In the genomic region with DNA sequence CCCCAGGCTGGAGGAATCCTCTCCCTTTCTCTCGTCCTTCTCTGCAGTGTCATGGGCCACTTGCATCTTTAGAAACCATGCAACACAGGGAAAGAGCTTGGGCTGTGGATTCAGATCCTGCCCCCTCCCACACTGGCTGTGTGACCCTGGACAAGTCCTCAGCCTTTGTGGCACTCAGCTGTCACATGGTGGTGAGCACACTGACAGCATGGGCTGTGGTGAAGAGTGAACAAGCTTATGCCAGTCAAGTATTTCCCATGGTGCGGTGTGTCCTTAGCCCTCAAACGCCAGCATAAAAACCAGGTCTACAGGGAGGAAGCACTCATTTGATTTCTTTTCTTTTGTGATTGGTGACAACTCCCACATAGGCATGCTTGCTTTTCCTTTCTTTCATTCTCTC, we compare ENCODE assay signal across 24 cellular contexts.
DNase-seq lines count a peak whose midpoint lies in the region; ATAC-seq and TF ChIP-seq lines count a peak whose summit lies in the region.
"Had no signal": no experiment of that assay in that cellular context is flagged by ENCODE, and none has a peak within 500 bp of the region (broad histone marks: within the 10 kb centered on the region; RNA-seq: fewer than 3 reads in every experiment).

No MANE protein-coding gene starts in this region.

- no peak overlapping the region for H2BK15ac ChIP-seq in neuronal stem cell (ENCODE audit: low read length)

- H3K4me3 Mint-ChIP-seq in T-helper 2 cell treated with Interferon-gamma antibody and Interleukin-4, amounts not matched to agents 5 μg/mL and 100 μg/mL, for 36 hours, result no peak overlapping the region
- H3K4me3 Mint-ChIP-seq in activated naive CD4-positive, alpha-beta T cell treated with anti-CD3 and anti-CD28 coated beads for 36 hours, result no peak overlapping the region
- H3K4me3 Mint-ChIP-seq: CD8-positive, alpha-beta memory T cell had no signal

- ATAC-seq in RWPE2 (ENCODE audit: low read depth), result no peak
- no peak for ATAC-seq in GM19467 (IDR thresholded peaks at IDR 0.05; ENCODE audit: unreplicated experiment)
- ATAC-seq: HCT116 had no signal

- intact Hi-C loops in activated naive CD4-positive, alpha-beta T cell treated with anti-CD3 and anti-CD28 coated beads for 36 hours (cut with micrococcal nuclease), result no loop called here

- H3K27me3 ChIP-seq in RWPE2 (ENCODE audit: insufficient read depth, poor library complexity, severe bottlenecking) (no peaks in the 10 kb centered on the region), neuronal stem cell (ENCODE audit: control insufficient read depth in 3 of 3, insufficient read depth in 3 of 3, low read depth in 1 of 3, low read length in 3 of 3) (no peaks in the 10 kb centered on the region)

- no peak overlapping the region for H4K91ac ChIP-seq in neuronal stem cell (ENCODE audit: low read depth, low read length, poor library complexity)

- no peak overlapping the region for H2AK5ac ChIP-seq in neuronal stem cell (ENCODE audit: low read depth, low read length)

- peaks cover 4% of the 10 kb centered on the region for H3K9me3 Mint-ChIP-seq in T-helper 2 cell treated with Interferon-gamma antibody and Interleukin-4, amounts not matched to agents 5 μg/mL and 100 μg/mL, for 36 hours
- no peaks in the 10 kb centered on the region for H3K9me3 Mint-ChIP-seq in activated naive CD4-positive, alpha-beta T cell treated with anti-CD3 and anti-CD28 coated beads for 36 hours

- DNase-seq in T-helper 2 cell treated with Interferon-gamma antibody and Interleukin-4, amounts not matched to agents 5 μg/mL and 100 μg/mL, for 36 hours (ENCODE audit: low spot score), result no peak
- DNase-seq in T-helper 2 cell (no peak), RWPE2 (ENCODE audit: low spot score) (peak; percentile 10), neuronal stem cell (ENCODE audit: low spot score) (no peak), NCI-H2196 (lab: John Stamatoyannopoulos, UW; ENCODE audit: unreplicated experiment) (no peak)
- peak; percentile 22 for DNase-seq in activated naive CD4-positive, alpha-beta T cell treated with anti-CD3 and anti-CD28 coated beads for 36 hours
- no peak for DNase-seq in activated naive CD4-positive, alpha-beta T cell treated with Interleukin-2 at 50 U/mL for 16 hours
- DNase-seq: ACHN, C1 segment of cervical spinal cord, Calu3, DMS153, GOT3, KBM-7, MM.1S, NCI-H1048, NCI-H1417 treated with DMSO at 0.1 percent for 48 hours, NCI-H187, NCI-H446 treated with DMSO at 0.1 percent for 48 hours, NCI-H526 treated with DMSO at 0.1 percent for 48 hours, SHP77 had no signal

- H3K9me3 ChIP-seq in RWPE2 (ENCODE audit: severe bottlenecking) (no peaks in the 10 kb centered on the region), neuronal stem cell (replicated peaks in 1 of 2; ENCODE audit: control insufficient read depth in 2 of 2, insufficient read depth in 1 of 2, low read depth in 1 of 2, low read length in 2 of 2) (peaks cover 0 to 2% of the 10 kb centered on the region in 2 donors)

- no peak overlapping the region for H2AFZ ChIP-seq in neuronal stem cell (ENCODE audit: low read length)

- WGBS in neuronal stem cell (ENCODE audit: extremely low coverage in 2 of 2, insufficient read length in 2 of 2, insufficient replicate concordance in 1 of 2), 2 donors, result no CpG with 5 or more reads among the region's 3 CpGs

- H3K4me3 ChIP-seq in RWPE2 (ENCODE audit: severe bottlenecking) (no peak overlapping the region), neuronal stem cell (ENCODE audit: low read length in 2 of 2) (no peak overlapping the region)

- H3K36me3 Mint-ChIP-seq in T-helper 2 cell treated with Interferon-gamma antibody and Interleukin-4, amounts not matched to agents 5 μg/mL and 100 μg/mL, for 36 hours (ENCODE audit: low read depth), result no peaks in the 10 kb centered on the region
- no peaks in the 10 kb centered on the region for H3K36me3 Mint-ChIP-seq in activated naive CD4-positive, alpha-beta T cell treated with anti-CD3 and anti-CD28 coated beads for 36 hours (ENCODE audit: low read depth)

- H3K27ac ChIP-seq in RWPE2 (ENCODE audit: poor library complexity, severe bottlenecking) (no peak overlapping the region), neuronal stem cell (replicated peaks; ENCODE audit: low read length) (no peak overlapping the region)
- H3K27ac ChIP-seq: 22Rv1 had no signal

- H3K14ac ChIP-seq in neuronal stem cell (ENCODE audit: low read length), result no peak overlapping the region

- no peaks in the 10 kb centered on the region for H3K36me3 ChIP-seq in RWPE2 (ENCODE audit: low read depth)
- no peaks in the 10 kb centered on the region for H3K36me3 ChIP-seq in neuronal stem cell (replicated peaks in 1 of 2; ENCODE audit: control insufficient read depth in 2 of 2, insufficient read depth in 2 of 2, low read length in 2 of 2)

- H2BK120ac ChIP-seq in neuronal stem cell (ENCODE audit: low read depth, low read length), result no peak overlapping the region

- TF ChIP-seq CTCF in RWPE2 (IDR thresholded peaks at IDR 0.05; ENCODE audit: poor library complexity, severe bottlenecking), result no peak

- H3K23ac ChIP-seq in neuronal stem cell (ENCODE audit: low read depth, low read length, poor library complexity), result no peak overlapping the region

- H2BK12ac ChIP-seq in neuronal stem cell (ENCODE audit: low read length), result no peak overlapping the region

- H2BK5ac ChIP-seq in neuronal stem cell (ENCODE audit: low read length), result no peak overlapping the region

- CTCF ChIA-PET in activated naive CD4-positive, alpha-beta T cell treated with anti-CD3 and anti-CD28 coated beads for 36 hours (lab: Charles Lee), result interaction anchor here (0.6 kb wide), 1 partner anchor 192 kb away, joined by 5 read pairs; no protein-coding TSS in a partner anchor

- H3K79me1 ChIP-seq in neuronal stem cell (ENCODE audit: low read depth, low read length), result no peaks in the 10 kb centered on the region

- no peak overlapping the region for H3K9ac ChIP-seq in neuronal stem cell (ENCODE audit: low read depth, low read length, poor library complexity)

- no peak overlapping the region for H3K4ac ChIP-seq in neuronal stem cell (ENCODE audit: low read length)

- H3K4me2 ChIP-seq in neuronal stem cell (ENCODE audit: insufficient read depth, low read length, poor library complexity, severe bottlenecking), result no peak overlapping the region

- H3K27me3 Mint-ChIP-seq in T-helper 2 cell treated with Interferon-gamma antibody and Interleukin-4, amounts not matched to agents 5 μg/mL and 100 μg/mL, for 36 hours (ENCODE audit: low read depth), result no peaks in the 10 kb centered on the region
- H3K27me3 Mint-ChIP-seq in activated naive CD4-positive, alpha-beta T cell treated with anti-CD3 and anti-CD28 coated beads for 36 hours (ENCODE audit: low read depth), result no peaks in the 10 kb centered on the region

- H3K4me1 Mint-ChIP-seq in T-helper 2 cell treated with Interferon-gamma antibody and Interleukin-4, amounts not matched to agents 5 μg/mL and 100 μg/mL, for 36 hours (ENCODE audit: low read depth), result peaks cover 5% of the 10 kb centered on the region
- peaks cover 15% of the 10 kb centered on the region for H3K4me1 Mint-ChIP-seq in activated naive CD4-positive, alpha-beta T cell treated with anti-CD3 and anti-CD28 coated beads for 36 hours (ENCODE audit: low read depth)

- H3K4me1 ChIP-seq in RWPE2 (ENCODE audit: insufficient read depth, poor library complexity, severe bottlenecking) (no peaks in the 10 kb centered on the region), neuronal stem cell (ENCODE audit: control insufficient read depth in 2 of 2, insufficient read depth in 1 of 2, low read depth in 1 of 2, low read length in 2 of 2) (no peaks in the 10 kb centered on the region)

- H3K18ac ChIP-seq in neuronal stem cell (ENCODE audit: low read length), result no peak overlapping the region

- H4K8ac ChIP-seq in neuronal stem cell (ENCODE audit: low read depth, low read length), result peak overlapping the region; percentile 48

- H3K27ac Mint-ChIP-seq in T-helper 2 cell treated with Interferon-gamma antibody and Interleukin-4, amounts not matched to agents 5 μg/mL and 100 μg/mL, for 36 hours, result peak overlapping the region; percentile 43
- peak overlapping the region; percentile 43 for H3K27ac Mint-ChIP-seq in activated naive CD4-positive, alpha-beta T cell treated with anti-CD3 and anti-CD28 coated beads for 36 hours

Comparison
In these comparisons a context has a peak if more than half of its experiments do, and no peak if none do; other contexts are left out.
1. DNase-seq: peak in activated naive CD4-positive, alpha-beta T cell treated with anti-CD3 and anti-CD28 coated beads for 36 hours (single experiment) and RWPE2 (single experiment); none in T-helper 2 cell treated with Interferon-gamma antibody and Interleukin-4, amounts not matched to agents 5 μg/mL and 100 μg/mL, for 36 hours (single experiment), T-helper 2 cell (0 of 5), activated naive CD4-positive, alpha-beta T cell treated with Interleukin-2 at 50 U/mL for 16 hours (single experiment), neuronal stem cell (single experiment) and NCI-H2196 (single experiment).